21 cellular contexts compared by ENCODE assay signal in genomic region chr13:43693639-43694038, GRCh38.
"Had no signal": no experiment of that assay in that cellular context is flagged by ENCODE, and none has a peak within 500 bp of the region (broad histone marks: within the 10 kb centered on the region; RNA-seq: fewer than 3 reads in every experiment).

No MANE protein-coding gene starts in this region.

- H3K27ac ChIP-seq: SJSA1, SK-N-MC had no signal

- H3K4me3 ChIP-seq: SJSA1, SK-N-MC had no signal

- H3K4me1 ChIP-seq: SJSA1 had no signal

- H3K36me3 ChIP-seq: SJSA1 had no signal

- FAIRE-seq: RCC 7860 had no signal

- H3K27me3 ChIP-seq: SJSA1 had no signal

- DNase-seq: Karpas-422, KG1, MM.1S, NCI-H1092 treated with DMSO at 0.1 percent for 48 hours, NCI-H1436, NCI-H187, NCI-H2029, NCI-H2081 treated with DMSO at 0.1 percent for 48 hours, NCI-H2171, NCI-H226, NCI-H446, NCI-H510A, NCI-H524 treated with DMSO at 0.1 percent for 48 hours, NCI-H69, NCI-H774, Right ventricle myocardium superior, RPMI8226, SIG-M5 had no signal

- H3K9me3 ChIP-seq: SJSA1 had no signal
